9 cellular contexts compared by ENCODE assay signal in the genomic region with DNA sequence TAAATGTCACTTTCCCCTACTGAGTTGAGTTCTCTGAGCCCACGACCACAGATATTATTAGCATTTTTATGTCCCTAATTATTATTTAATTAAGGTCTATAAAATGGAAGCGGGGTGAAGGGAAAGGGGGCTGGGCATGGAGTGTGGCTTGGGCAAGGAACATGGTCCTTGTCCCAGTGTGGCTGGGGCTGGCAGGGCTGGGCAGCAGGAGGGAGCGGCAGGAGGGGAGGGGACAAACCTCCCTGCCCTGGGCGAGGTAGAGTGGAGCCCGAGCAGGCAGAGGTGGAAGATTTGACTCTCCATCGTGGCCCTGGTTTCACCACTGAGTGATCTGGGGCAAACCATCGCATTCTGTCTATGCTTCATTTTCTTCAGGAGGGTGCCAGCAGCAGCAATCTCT.
"Had no signal": no experiment of that assay in that cellular context is flagged by ENCODE, and none has a peak within 500 bp of the region (broad histone marks: within the 10 kb centered on the region; RNA-seq: fewer than 3 reads in every experiment).

No MANE protein-coding gene starts in this region.

- DNase-seq: GM23248, GOT3, H7, HFFc6 had no signal

- H3K9me3 Mint-ChIP-seq: HFFc6, IgD-negative memory B cell had no signal

- H3K4me3 Mint-ChIP-seq: HFFc6, IgD-negative memory B cell had no signal

- H3K27ac Mint-ChIP-seq: HFFc6, IgD-negative memory B cell had no signal

- FAIRE-seq: HepG2 had no signal

- ATAC-seq: HCT116, HepG2 had no signal

- H3K4me3 ChIP-seq: GM23248, HAP-1 had no signal

- H2AFZ ChIP-seq: GM23248 had no signal

- H3K9ac ChIP-seq: GM23248 had no signal

- H3K27ac ChIP-seq: GM23248, HL-60 had no signal

- H3K9me3 ChIP-seq: HAP-1 had no signal

- H3K36me3 Mint-ChIP-seq: IgD-negative memory B cell had no signal

- H3K36me3 ChIP-seq: HAP-1 had no signal
